ENCODE assay signal across 1 cellular context in the genomic region with DNA sequence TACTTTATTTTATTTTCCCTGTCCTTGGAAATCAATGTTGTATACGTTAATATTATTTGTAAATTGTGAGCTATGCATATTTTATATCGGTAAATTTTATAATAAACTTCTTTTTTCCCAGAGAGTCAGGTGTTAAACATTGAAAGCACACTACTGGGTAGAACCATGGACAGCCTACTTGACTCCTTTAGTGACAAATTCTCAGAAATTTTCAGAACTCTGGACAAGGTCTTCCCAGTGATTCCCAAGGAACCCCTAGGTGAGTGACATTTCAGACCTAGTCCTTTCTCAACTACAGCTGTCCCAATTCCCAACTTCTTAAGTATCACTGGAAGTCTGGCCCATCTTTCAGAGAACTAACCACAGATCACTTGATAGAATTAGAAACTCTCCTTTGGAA.
TF ChIP-seq lines count a peak whose summit lies in the region.

No MANE protein-coding gene starts in this region.

TF ChIP-seq in H1, 55 proteins besides CTCF, POLR2A, EP300 and RAD21 (continued from another document):
- TF ChIP-seq CHD7 (IDR thresholded peaks at IDR 0.05; ENCODE audit: insufficient replicate concordance, low read length) (no peak), TAF7 (optimal IDR thresholded peaks at IDR 0.05; ENCODE audit: borderline replicate concordance, low read depth, low read length) (peak; percentile 61)
